22 cellular contexts compared by ENCODE assay signal in genomic region chr7:28865494-28866257, GRCh38.
DNase-seq lines count a peak whose midpoint lies in the region; ATAC-seq and TF ChIP-seq lines count a peak whose summit lies in the region.
"Had no signal": no experiment of that assay in that cellular context is flagged by ENCODE, and none has a peak within 500 bp of the region (broad histone marks: within the 10 kb centered on the region; RNA-seq: fewer than 3 reads in every experiment).

No MANE protein-coding gene starts in this region.

- H3K9me2 ChIP-seq in SK-N-SH, result no peaks in the 10 kb centered on the region
- no peaks in the 10 kb centered on the region for H3K9me2 ChIP-seq in hepatocyte (replicated peaks; ENCODE audit: insufficient read depth)

- H3F3A ChIP-seq in SK-N-SH (replicated peaks; ENCODE audit: insufficient read depth), result no peaks in the 10 kb centered on the region

- peak overlapping the region; percentile 15 for H3K27ac Mint-ChIP-seq in type B pancreatic cell
- no peak overlapping the region for H3K27ac Mint-ChIP-seq in activated T-helper 17 cell treated with anti-CD3 and anti-CD28 coated beads, Interleukin-2, amount 50 U/mL, for 72 hours
- H3K27ac Mint-ChIP-seq in CD8-positive, alpha-beta memory T cell, result no peak overlapping the region
- H3K27ac Mint-ChIP-seq: activated T-helper 2 cell treated with anti-CD3 and anti-CD28 coated beads, Interferon-gamma antibody, Interleukin-2, Interleukin-4, amounts not matched to agents 10 μg/mL and 5 μg/mL and 100 μg/mL, durations not matched to agents 14 hours and 24 hours and 36 hours; dendritic cell treated with granulocyte-macrophage colony-stimulating factor and Interleukin-4, amounts not matched to agents 40 ng/mL and 50 ng/mL, for 4 days; naive thymus-derived CD4-positive, alpha-beta T cell; T-cell had no signal

- TF ChIP-seq RAD21 in SK-N-SH (IDR thresholded peaks at IDR 0.05; ENCODE audit: low read length), result no peak

- H3K27ac ChIP-seq in SK-N-SH (ENCODE audit: low read depth in 2 of 2, low read length in 1 of 2) (no peak overlapping the region), hepatocyte (peak overlapping the region; percentile 36)
- no peak overlapping the region for H3K27ac ChIP-seq in CD8-positive, alpha-beta memory T cell (ENCODE audit: low read depth, low read length)
- H3K27ac ChIP-seq: sigmoid colon had no signal

- TF ChIP-seq CTCF in SK-N-SH (IDR thresholded peaks at IDR 0.05) (no peak), hepatocyte (IDR thresholded peaks at IDR 0.05; ENCODE audit: poor library complexity) (no peak), type B pancreatic cell (conservative IDR thresholded peaks at IDR 0.05) (no peak), lower leg skin (IDR thresholded peaks at IDR 0.05) (no peak)

- H3K4me1 ChIP-seq in SK-N-SH (ENCODE audit: control insufficient read depth in 1 of 2, insufficient read depth in 2 of 2, low read depth in 1 of 2, low read length in 1 of 2), result no peaks in the 10 kb centered on the region
- peaks cover 9% of the 10 kb centered on the region for H3K4me1 ChIP-seq in hepatocyte (ENCODE audit: insufficient read depth)
- H3K4me1 ChIP-seq in CD8-positive, alpha-beta memory T cell (ENCODE audit: insufficient read depth, low read length), result no peaks in the 10 kb centered on the region

- H3K4me3 ChIP-seq in SK-N-SH (ENCODE audit: low read depth in 2 of 2, low read length in 1 of 2) (no peak overlapping the region), hepatocyte (no peak overlapping the region), lower leg skin (ENCODE audit: low read depth, poor library complexity, severe bottlenecking) (no peak overlapping the region)
- no peak overlapping the region for H3K4me3 ChIP-seq in CD8-positive, alpha-beta memory T cell (ENCODE audit: low read length)
- H3K4me3 ChIP-seq: sigmoid colon had no signal

- 75% methylated on average over 8 of the region's 8 CpGs for WGBS in SK-N-SH (ENCODE audit: low lambda C conversion rate)
- WGBS in hepatocyte (ENCODE audit: low lambda C conversion rate, missing lambda C conversion rate), result 28% methylated on average over 8 of the region's 8 CpGs
- 60 to 66% methylated on average over 8 of the region's 8 CpGs for WGBS in lower leg skin, 2 donors

- H3K79me2 ChIP-seq in SK-N-SH (ENCODE audit: insufficient read depth) (no peaks in the 10 kb centered on the region), hepatocyte (no peaks in the 10 kb centered on the region)

- POLR2A ChIA-PET in SK-N-SH (lab: Yijun Ruan, JAX), result no interaction called here
- POLR2A ChIA-PET in CD8-positive, alpha-beta memory T cell (lab: Charles Lee), result interaction anchor here (0.5 kb wide), 1 partner anchor 24 kb away, joined by 3 read pairs; no protein-coding TSS in a partner anchor

- intact Hi-C loops in lower leg skin (cut with DNase I; ENCODE audit: low total_unique reads), result no loop called here

- H3K27me3 Mint-ChIP-seq in type B pancreatic cell, result peaks cover 30% of the 10 kb centered on the region
- peaks cover 28% of the 10 kb centered on the region for H3K27me3 Mint-ChIP-seq in activated T-helper 17 cell treated with anti-CD3 and anti-CD28 coated beads, Interleukin-2, amount 50 U/mL, for 72 hours
- peaks cover 10 to 46% of the 10 kb centered on the region in 2 donors for H3K27me3 Mint-ChIP-seq in CD8-positive, alpha-beta memory T cell

- H3K9me3 ChIP-seq in SK-N-SH (no peaks in the 10 kb centered on the region), hepatocyte (ENCODE audit: low read depth) (no peaks in the 10 kb centered on the region)
- no peaks in the 10 kb centered on the region for H3K9me3 ChIP-seq in CD8-positive, alpha-beta memory T cell (ENCODE audit: low read length)
- H3K9me3 ChIP-seq: sigmoid colon had no signal

- peaks cover 25% of the 10 kb centered on the region for H3K4me1 Mint-ChIP-seq in type B pancreatic cell (ENCODE audit: unreplicated experiment)
- H3K4me1 Mint-ChIP-seq in activated T-helper 17 cell treated with anti-CD3 and anti-CD28 coated beads, Interleukin-2, amount 50 U/mL, for 72 hours, result no peaks in the 10 kb centered on the region
- no peaks in the 10 kb centered on the region for H3K4me1 Mint-ChIP-seq in CD8-positive, alpha-beta memory T cell
- H3K4me1 Mint-ChIP-seq: naive thymus-derived CD4-positive, alpha-beta T cell; T-cell had no signal

- H2AFZ ChIP-seq in SK-N-SH (ENCODE audit: low read depth) (no peak overlapping the region), hepatocyte (no peak overlapping the region)

- H3K4me2 ChIP-seq in SK-N-SH, result no peak overlapping the region
- peak overlapping the region; percentile 33 for H3K4me2 ChIP-seq in hepatocyte

- peaks cover 5% of the 10 kb centered on the region for H3K36me3 Mint-ChIP-seq in type B pancreatic cell
- no peaks in the 10 kb centered on the region for H3K36me3 Mint-ChIP-seq in activated T-helper 17 cell treated with anti-CD3 and anti-CD28 coated beads, Interleukin-2, amount 50 U/mL, for 72 hours (ENCODE audit: low read depth)
- H3K36me3 Mint-ChIP-seq in CD8-positive, alpha-beta memory T cell, result no peaks in the 10 kb centered on the region
- H3K36me3 Mint-ChIP-seq: naive thymus-derived CD4-positive, alpha-beta T cell; T-cell had no signal

- H4K20me1 ChIP-seq in SK-N-SH (ENCODE audit: insufficient read depth) (no peaks in the 10 kb centered on the region), hepatocyte (ENCODE audit: insufficient read depth, poor library complexity, severe bottlenecking) (no peaks in the 10 kb centered on the region)

- H3K36me3 ChIP-seq in SK-N-SH (replicated peaks in 1 of 2; ENCODE audit: control insufficient read depth in 1 of 2, insufficient read depth in 2 of 2, low read length in 1 of 2) (no peaks in the 10 kb centered on the region), hepatocyte (replicated peaks; ENCODE audit: insufficient read depth, low read depth) (no peaks in the 10 kb centered on the region)
- H3K36me3 ChIP-seq in CD8-positive, alpha-beta memory T cell (ENCODE audit: insufficient read depth, low read length), result no peaks in the 10 kb centered on the region
- H3K36me3 ChIP-seq: sigmoid colon had no signal

- TF ChIP-seq POLR2A in lower leg skin (IDR thresholded peaks at IDR 0.05), result no peak

- H3K9ac ChIP-seq in SK-N-SH, result no peak overlapping the region

- CTCF ChIA-PET in SK-N-SH (lab: Yijun Ruan, JAX), result interaction anchor here (1.0 to 1.5 kb wide), 3 partner anchors 11 to 485 kb away, joined by 3 to 10 read pairs (median 3); no protein-coding TSS in a partner anchor
- CTCF ChIA-PET in CD8-positive, alpha-beta memory T cell (lab: Charles Lee), result no interaction called here

- no peak for ATAC-seq in activated T-helper 17 cell treated with anti-CD3 and anti-CD28 coated beads, Interleukin-2, amount 50 U/mL, for 72 hours (replicated peaks)
- ATAC-seq: naive thymus-derived CD4-positive, alpha-beta T cell; T-cell had no signal

- no peak for TF ChIP-seq EP300 in SK-N-SH (IDR thresholded peaks at IDR 0.05; ENCODE audit: borderline replicate concordance in 1 of 2, low read depth in 1 of 2, low read length in 1 of 2)

- no peaks in the 10 kb centered on the region for H3K9me3 Mint-ChIP-seq in type B pancreatic cell
- no peaks in the 10 kb centered on the region for H3K9me3 Mint-ChIP-seq in activated T-helper 17 cell treated with anti-CD3 and anti-CD28 coated beads, Interleukin-2, amount 50 U/mL, for 72 hours
- H3K9me3 Mint-ChIP-seq in CD8-positive, alpha-beta memory T cell, result peaks cover 0 to 2% (median 0%) of the 10 kb centered on the region in 5 donors
- H3K9me3 Mint-ChIP-seq: activated T-helper 2 cell treated with anti-CD3 and anti-CD28 coated beads, Interferon-gamma antibody, Interleukin-2, Interleukin-4, amounts not matched to agents 10 μg/mL and 5 μg/mL and 100 μg/mL, durations not matched to agents 14 hours and 24 hours and 36 hours; dendritic cell treated with granulocyte-macrophage colony-stimulating factor and Interleukin-4, amounts not matched to agents 40 ng/mL and 50 ng/mL, for 4 days; H9; naive thymus-derived CD4-positive, alpha-beta T cell; T-cell had no signal

- H3K4me3 Mint-ChIP-seq in type B pancreatic cell, result no peak overlapping the region
- no peak overlapping the region for H3K4me3 Mint-ChIP-seq in activated T-helper 17 cell treated with anti-CD3 and anti-CD28 coated beads, Interleukin-2, amount 50 U/mL, for 72 hours
- H3K4me3 Mint-ChIP-seq in CD8-positive, alpha-beta memory T cell, result no peak overlapping the region
- H3K4me3 Mint-ChIP-seq: dendritic cell treated with granulocyte-macrophage colony-stimulating factor and Interleukin-4, amounts not matched to agents 40 ng/mL and 50 ng/mL, for 4 days; H9; naive thymus-derived CD4-positive, alpha-beta T cell; T-cell had no signal

- peaks cover 14% of the 10 kb centered on the region; the same call in 1 of the 2 replicates for H3K27me3 ChIP-seq in SK-N-SH (ENCODE audit: insufficient read depth)
- H3K27me3 ChIP-seq in hepatocyte, result no peaks in the 10 kb centered on the region
- peaks cover 5% of the 10 kb centered on the region for H3K27me3 ChIP-seq in CD8-positive, alpha-beta memory T cell (ENCODE audit: insufficient read depth, low read length, poor library complexity, severe bottlenecking)
- H3K27me3 ChIP-seq: sigmoid colon had no signal

- DNase-seq in H4 (ENCODE audit: low spot score) (peak; percentile 80), SK-N-SH (no peak), hepatocyte (ENCODE audit: low spot score) (peak; percentile 16), type B pancreatic cell (ENCODE audit: extremely low spot score, unreplicated experiment) (no peak), lower leg skin (ENCODE audit: low spot score in 2 of 2) (no peak)
- no peak for DNase-seq in CD8-positive, alpha-beta memory T cell
- DNase-seq: activated CD4-positive, alpha-beta T cell treated with anti-CD3 and anti-CD28 coated beads for 48 hours; H9; hypothalamus; islet precursor cell; Karpas-422; naive thymus-derived CD4-positive, alpha-beta T cell; NCI-H1105; NCI-H2081 treated with DMSO at 0.1 percent for 48 hours; NCI-H524; posterior cingulate gyrus; sigmoid colon; stimulated activated naive CD4-positive, alpha-beta T cell treated with Interleukin-2 at 50 U/mL for 16 hours; T-cell had no signal

TF ChIP-seq in SK-N-SH, 30 proteins besides CTCF, POLR2A, EP300 and RAD21:
- TF ChIP-seq, protein P1, sequence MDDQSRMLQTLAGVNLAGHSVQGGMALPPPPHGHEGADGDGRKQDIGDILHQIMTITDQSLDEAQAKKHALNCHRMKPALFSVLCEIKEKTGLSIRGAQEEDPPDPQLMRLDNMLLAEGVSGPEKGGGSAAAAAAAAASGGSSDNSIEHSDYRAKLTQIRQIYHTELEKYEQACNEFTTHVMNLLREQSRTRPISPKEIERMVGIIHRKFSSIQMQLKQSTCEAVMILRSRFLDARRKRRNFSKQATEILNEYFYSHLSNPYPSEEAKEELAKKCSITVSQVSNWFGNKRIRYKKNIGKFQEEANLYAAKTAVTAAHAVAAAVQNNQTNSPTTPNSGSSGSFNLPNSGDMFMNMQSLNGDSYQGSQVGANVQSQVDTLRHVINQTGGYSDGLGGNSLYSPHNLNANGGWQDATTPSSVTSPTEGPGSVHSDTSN (IDR thresholded peaks at IDR 0.05), result peak; percentile 39; the same call in 1 of the 2 replicates
- TF ChIP-seq SIN3A (IDR thresholded peaks at IDR 0.05; ENCODE audit: borderline replicate concordance, low read depth, low read length), result no peak

Comparison
In these comparisons a context has a peak if more than half of its experiments do, and no peak if none do; other contexts are left out.
1. DNase-seq: peak in H4 (single experiment) and hepatocyte (single experiment); none in SK-N-SH (single experiment), type B pancreatic cell (single experiment), CD8-positive, alpha-beta memory T cell (0 of 5) and lower leg skin (0 of 2).